In genomic region chr1:39671433-39671792, GRCh38 we compare ENCODE assay signal across 9 cellular contexts. TPM values are rescaled to one million over a fixed set of nuclear protein-coding genes. Genes with fewer than 3 reads are reported as not detected.
DNase-seq lines count a peak whose midpoint lies in the region; ATAC-seq and TF ChIP-seq lines count a peak whose summit lies in the region.
"Had no signal": no experiment of that assay in that cellular context is flagged by ENCODE, and none has a peak within 500 bp of the region (broad histone marks: within the 10 kb centered on the region; RNA-seq: fewer than 3 reads in every experiment).

No MANE protein-coding gene starts in this region.

- no peak for TF ChIP-seq CTCF in vagina (IDR thresholded peaks at IDR 0.05)

- intact Hi-C loops in vagina (cut with DNase I): no loop called here

- no peaks in the 10 kb centered on the region for H3K9me3 Mint-ChIP-seq in activated naive CD4-positive, alpha-beta T cell treated with anti-CD3 and anti-CD28 coated beads, Interleukin-2, amount 50 U/mL, for 24 hours

- H3K27me3 ChIP-seq in vagina: no peaks in the 10 kb centered on the region

- H3K27ac ChIP-seq in cingulate gyrus (ENCODE audit: low read depth, low read length) (peak overlapping the region; percentile 47), mesodermal cell (ENCODE audit: low read depth, low read length, severe bottlenecking) (no peak overlapping the region), vagina (no peak overlapping the region)

- ATAC-seq in GM21786 (IDR thresholded peaks at IDR 0.05; ENCODE audit: unreplicated experiment) (no peak), HG02623 (IDR thresholded peaks at IDR 0.05; ENCODE audit: unreplicated experiment) (no peak)

- no peaks in the 10 kb centered on the region for H3K36me3 Mint-ChIP-seq in activated naive CD4-positive, alpha-beta T cell treated with anti-CD3 and anti-CD28 coated beads, Interleukin-2, amount 50 U/mL, for 24 hours

- peaks cover 8% of the 10 kb centered on the region for H3K27me3 Mint-ChIP-seq in activated naive CD4-positive, alpha-beta T cell treated with anti-CD3 and anti-CD28 coated beads, Interleukin-2, amount 50 U/mL, for 24 hours

- peaks cover 9% of the 10 kb centered on the region for H3K4me1 ChIP-seq in mesodermal cell (ENCODE audit: control insufficient read depth, insufficient read depth, low read length, poor library complexity, severe bottlenecking)
- H3K4me1 ChIP-seq in vagina: peaks cover 10% of the 10 kb centered on the region

- DNase-seq in activated naive CD4-positive, alpha-beta T cell treated with Interleukin-2 at 50 U/mL for 16 hours: no peak
- DNase-seq in vagina (ENCODE audit: extremely low spot score in 2 of 2): no peak
- DNase-seq in GF-D8 (lab: John Stamatoyannopoulos, UW): no peak
- DNase-seq: NCI-H2081 treated with DMSO at 0.1 percent for 48 hours had no signal

- no peaks in the 10 kb centered on the region for H3K9me3 ChIP-seq in mesodermal cell (ENCODE audit: control insufficient read depth, low read length)
- no peaks in the 10 kb centered on the region for H3K9me3 ChIP-seq in vagina

- no peaks in the 10 kb centered on the region for H3K36me3 ChIP-seq in mesodermal cell (ENCODE audit: control insufficient read depth, insufficient read depth, low read length)
- no peaks in the 10 kb centered on the region for H3K36me3 ChIP-seq in vagina

- H3K4me3 ChIP-seq in mesodermal cell (ENCODE audit: extremely low read depth, insufficient read depth, low read length, poor library complexity, severe bottlenecking) (peak overlapping the region; percentile 32), vagina (peak overlapping the region; percentile 37 to 48)

- TF ChIP-seq POLR2A in vagina (IDR thresholded peaks at IDR 0.05): no peak

- H3K4me3 Mint-ChIP-seq in activated naive CD4-positive, alpha-beta T cell treated with anti-CD3 and anti-CD28 coated beads, Interleukin-2, amount 50 U/mL, for 24 hours: peak overlapping the region; percentile 46

- peaks cover 18% of the 10 kb centered on the region for H3K4me1 Mint-ChIP-seq in activated naive CD4-positive, alpha-beta T cell treated with anti-CD3 and anti-CD28 coated beads, Interleukin-2, amount 50 U/mL, for 24 hours

- no peak overlapping the region for H3K27ac Mint-ChIP-seq in activated naive CD4-positive, alpha-beta T cell treated with anti-CD3 and anti-CD28 coated beads, Interleukin-2, amount 50 U/mL, for 24 hours

- WGBS in mesodermal cell (ENCODE audit: insufficient coverage in 2 of 2), 2 experiments: 4% methylated on average over 21 to 24 of the region's 26 CpGs

RNA-seq across cellular contexts. Expression of gene NT5C1A, which starts 0.5 kb away (rescaled TPM):
- polyA plus RNA-seq in mesodermal cell (2013, experiment 1 of 2): not detected
- polyA plus RNA-seq in mesodermal cell (2013, experiment 2 of 2): not detected
- total RNA-seq in vagina: not detected

RNA-seq across cellular contexts. Expression of gene HPCAL4, which starts 19.8 kb away (rescaled TPM):
- 0.52 TPM for polyA plus RNA-seq in mesodermal cell (2013, experiment 1 of 2)
- 0.71 TPM for polyA plus RNA-seq in mesodermal cell (2013, experiment 2 of 2)
- 0.49 TPM for total RNA-seq in vagina

RNA-seq across cellular contexts. Expression of gene HEYL, which starts 32.0 kb away (rescaled TPM):
- polyA plus RNA-seq in mesodermal cell (2013, experiment 1 of 2): 8.8 TPM
- 6.1 TPM for polyA plus RNA-seq in mesodermal cell (2013, experiment 2 of 2)
- 8.8 TPM for total RNA-seq in vagina
